Comparison of ENCODE assay signal across 1 cellular context in the genomic region with DNA sequence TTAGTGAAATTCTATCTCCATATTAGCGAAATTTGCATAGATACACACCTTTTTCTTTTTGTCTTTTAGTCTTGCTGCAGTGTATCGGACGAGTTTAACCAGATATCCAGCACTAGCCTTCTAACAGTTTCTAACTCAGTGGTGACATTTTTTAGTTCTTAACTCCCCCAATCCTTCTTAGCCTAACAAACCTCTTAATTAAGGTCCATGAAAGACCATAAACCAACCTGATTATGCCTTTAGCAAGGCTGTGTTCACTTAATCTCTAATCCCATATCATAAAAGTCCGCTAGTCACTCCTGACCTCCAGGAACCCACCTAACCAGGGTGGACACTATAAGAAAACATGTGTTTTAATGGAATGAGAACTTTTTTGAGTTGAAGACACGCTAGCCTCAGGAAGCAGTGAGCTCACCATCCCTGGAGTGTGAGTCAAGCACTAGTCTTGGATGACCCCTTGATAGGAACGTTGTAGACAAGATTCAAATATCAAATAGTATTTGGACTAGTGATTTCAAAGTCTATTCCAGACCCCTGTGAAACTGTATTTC.
TF ChIP-seq lines count a peak whose summit lies in the region.

No MANE protein-coding gene starts in this region.

TF ChIP-seq in neural cell, 6 proteins besides CTCF, POLR2A, EP300 and RAD21 (continued from another document):
- no peak for TF ChIP-seq MXI1 (conservative IDR thresholded peaks at IDR 0.05; ENCODE audit: poor library complexity, severe bottlenecking)
- TF ChIP-seq TAF1 (IDR thresholded peaks at IDR 0.05; ENCODE audit: low read depth), result no peak
- TF ChIP-seq EZH2 (IDR thresholded peaks at IDR 0.05; ENCODE audit: borderline replicate concordance, insufficient read depth, low read length, poor library complexity, severe bottlenecking), result no peak
- no peak for TF ChIP-seq POLR2AphosphoS5 (IDR thresholded peaks at IDR 0.05)
TF ChIP-seq in neural cell: peak in this region for 0.
